Comparison of ENCODE assay signal across 18 cellular contexts in genomic region chr14:51544901-51545300, GRCh38.
"Had no signal": no experiment of that assay in that cellular context is flagged by ENCODE, and none has a peak within 500 bp of the region (broad histone marks: within the 10 kb centered on the region; RNA-seq: fewer than 3 reads in every experiment).

No MANE protein-coding gene starts in this region.

- H3K4me1 ChIP-seq: colonic mucosa had no signal

- H3K4me3 ChIP-seq: adrenal gland, colonic mucosa, sigmoid colon had no signal

- H3K27ac Mint-ChIP-seq: activated naive CD4-positive, alpha-beta T cell treated with anti-CD3 and anti-CD28 coated beads, Interleukin-2, amount 50 U/mL, for 72 hours; natural killer cell treated with Interleukin-12 subunit alpha and Interleukin-12 subunit beta and Interleukin-15 and Interleukin-18, amount 100 ng/mL, for 72 hours had no signal

- ATAC-seq: activated naive CD4-positive, alpha-beta T cell treated with anti-CD3 and anti-CD28 coated beads, Interleukin-2, amount 50 U/mL, for 72 hours; left cardiac atrium; natural killer cell treated with Interleukin-12 subunit alpha and Interleukin-12 subunit beta and Interleukin-15 and Interleukin-18, amount 100 ng/mL, for 72 hours had no signal

- H3K36me3 Mint-ChIP-seq: activated naive CD4-positive, alpha-beta T cell treated with anti-CD3 and anti-CD28 coated beads, Interleukin-2, amount 50 U/mL, for 72 hours; natural killer cell treated with Interleukin-12 subunit alpha and Interleukin-12 subunit beta and Interleukin-15 and Interleukin-18, amount 100 ng/mL, for 72 hours had no signal

- H3K27ac ChIP-seq: adrenal gland, colonic mucosa had no signal

- H3K9me3 ChIP-seq: adrenal gland, colonic mucosa, sigmoid colon had no signal

- H3K9me3 Mint-ChIP-seq: activated naive CD4-positive, alpha-beta T cell treated with anti-CD3 and anti-CD28 coated beads, Interleukin-2, amount 50 U/mL, for 72 hours; natural killer cell treated with Interleukin-12 subunit alpha and Interleukin-12 subunit beta and Interleukin-15 and Interleukin-18, amount 100 ng/mL, for 72 hours had no signal

- H3K36me3 ChIP-seq: adrenal gland, colonic mucosa, sigmoid colon had no signal

- H3K4me3 Mint-ChIP-seq: natural killer cell treated with Interleukin-12 subunit alpha and Interleukin-12 subunit beta and Interleukin-15 and Interleukin-18, amount 100 ng/mL, for 72 hours had no signal

- H3K27me3 ChIP-seq: adrenal gland, colonic mucosa, sigmoid colon had no signal

- DNase-seq: activated CD4-positive, alpha-beta T cell treated with anti-CD3 and anti-CD28 coated beads, Interleukin-2, amount 50 U/mL, for 4 hours; activated gamma-delta T cell treated with Interleukin-2 at 50 U/mL for 16 hours; adrenal gland; central memory CD4-positive, alpha-beta T cell; colonic mucosa; left cardiac atrium; mesendoderm; nucleus accumbens; posterior cingulate gyrus; sigmoid colon; stimulated activated CD4-positive, alpha-beta T cell treated with anti-CD3 and anti-CD28 coated beads, Interleukin-12 subunit alpha, Interleukin-12 subunit beta, amount 100 ng/mL, for 4 hours; stimulated activated CD4-positive, alpha-beta T cell treated with anti-CD3 and anti-CD28 coated beads, Interleukin-1b, Interleukin-23, amount 100 ng/mL, for 48 hours; stimulated activated CD8-positive, alpha-beta memory T cell treated with anti-CD3 and anti-CD28 coated beads, Interleukin-4, amount 100 ng/mL, for 48 hours; stimulated activated naive CD4-positive, alpha-beta T cell; SW 1271; T-helper 2 cell had no signal
